ENCODE assay signal across 15 cellular contexts in the genomic region with DNA sequence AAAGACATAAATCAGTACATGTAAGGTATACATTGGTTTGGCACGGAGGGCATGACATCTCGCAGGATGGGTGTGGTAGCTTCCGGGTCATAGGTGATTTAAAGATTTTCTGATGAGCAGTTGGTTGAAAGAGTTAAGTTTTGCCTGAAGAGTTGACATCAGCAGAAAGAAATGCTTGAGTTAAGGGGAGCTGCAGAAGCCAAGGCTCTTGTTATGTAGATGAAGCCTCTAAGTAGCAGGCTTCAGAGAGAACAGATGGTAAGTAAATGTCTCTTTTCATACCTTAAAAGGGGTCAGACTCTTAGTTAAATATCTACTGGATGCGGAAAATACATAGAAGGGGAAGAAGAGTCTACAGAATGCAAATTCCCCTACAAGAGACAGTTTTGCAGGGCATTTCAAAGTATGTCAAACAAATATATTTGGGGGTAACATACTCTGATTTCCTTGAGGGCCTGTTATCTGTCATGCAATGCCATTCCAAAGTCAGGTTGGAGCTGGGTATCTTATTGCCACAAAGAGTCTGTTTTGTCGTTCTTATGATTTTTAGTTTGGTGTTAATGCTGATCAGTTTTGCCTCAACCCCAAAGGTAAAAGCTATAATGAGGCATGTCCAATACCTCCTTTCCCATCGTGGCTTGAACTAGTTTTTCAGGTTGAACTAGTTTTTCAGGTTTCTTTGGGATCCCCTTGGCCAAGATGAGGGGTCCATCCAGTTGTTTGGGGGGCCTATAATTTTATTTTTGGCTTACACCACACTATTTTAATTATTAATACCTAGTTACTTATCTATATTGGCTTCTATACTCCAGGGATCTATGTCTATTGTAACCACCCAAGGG.
DNase-seq lines count a peak whose midpoint lies in the region; ATAC-seq and TF ChIP-seq lines count a peak whose summit lies in the region.
"Had no signal": no experiment of that assay in that cellular context is flagged by ENCODE, and none has a peak within 500 bp of the region (broad histone marks: within the 10 kb centered on the region; RNA-seq: fewer than 3 reads in every experiment).

No MANE protein-coding gene starts in this region.

- H3K4me3 ChIP-seq in Caco-2 (ENCODE audit: low read depth, low read length) (no peak overlapping the region), HUES64 (ENCODE audit: low read length) (no peak overlapping the region), choroid plexus epithelial cell (ENCODE audit: low read depth, low read length) (no peak overlapping the region), iPS-18a (ENCODE audit: low read length) (no peak overlapping the region)

- H3K36me3 Mint-ChIP-seq in Caco-2 (ENCODE audit: insufficient read depth, unreplicated experiment): no peaks in the 10 kb centered on the region

- DNase-seq in Caco-2 (no peak), choroid plexus epithelial cell (ENCODE audit: low read depth) (peak; percentile 17), HK-2 (ENCODE audit: unreplicated experiment) (no peak), kidney glomerular epithelial cell (lab: John Stamatoyannopoulos, UW) (no peak), cerebellar cortex (ENCODE audit: low spot score) (no peak)
- DNase-seq: C1 segment of cervical spinal cord, COR-L47, DMS79, GDM1, Kasumi-1, NCI-H1417, NCI-H1930 had no signal

- H3K9ac ChIP-seq in HUES64 (ENCODE audit: low read depth, low read length): no peak overlapping the region
- H3K9ac ChIP-seq in iPS-18a (ENCODE audit: low read length): no peak overlapping the region

- H3K27me3 ChIP-seq in Caco-2 (replicated peaks; ENCODE audit: control insufficient read depth, insufficient read depth, low read length) (no peaks in the 10 kb centered on the region), HUES64 (ENCODE audit: insufficient read depth, low read length) (no peaks in the 10 kb centered on the region), iPS-18a (ENCODE audit: control insufficient read depth, insufficient read depth, low read length) (no peaks in the 10 kb centered on the region)

- no peaks in the 10 kb centered on the region for H3K27me3 Mint-ChIP-seq in Caco-2 (ENCODE audit: insufficient read depth, unreplicated experiment)

- H3K4me1 Mint-ChIP-seq in Caco-2 (ENCODE audit: low read depth, unreplicated experiment): no peaks in the 10 kb centered on the region

- no peak for TF ChIP-seq CTCF in Caco-2 (IDR thresholded peaks at IDR 0.05; ENCODE audit: insufficient read depth in 1 of 2, low read depth in 1 of 2, low read length in 1 of 2, severe bottlenecking in 1 of 2, unreplicated experiment in 1 of 2)
- TF ChIP-seq CTCF in choroid plexus epithelial cell (conservative IDR thresholded peaks at IDR 0.05; ENCODE audit: low read depth, low read length): no peak

- H3K9me3 ChIP-seq in Caco-2: peaks cover 13% of the 10 kb centered on the region; the same call in 1 of the 2 replicates
- H3K9me3 ChIP-seq in HUES64 (ENCODE audit: insufficient read depth, low read depth, low read length): peaks cover 10% of the 10 kb centered on the region
- no peaks in the 10 kb centered on the region for H3K9me3 ChIP-seq in iPS-18a (ENCODE audit: control insufficient read depth, low read depth, low read length)

- H3K36me3 ChIP-seq in Caco-2 (ENCODE audit: control insufficient read depth, insufficient read depth, low read length) (no peaks in the 10 kb centered on the region), HUES64 (ENCODE audit: insufficient read depth, low read length) (no peaks in the 10 kb centered on the region), iPS-18a (ENCODE audit: control insufficient read depth, low read depth, low read length) (no peaks in the 10 kb centered on the region)

- peak overlapping the region; percentile 20 for H3K27ac Mint-ChIP-seq in Caco-2 (ENCODE audit: unreplicated experiment)

- no peak overlapping the region for H3K4me3 Mint-ChIP-seq in Caco-2 (ENCODE audit: unreplicated experiment)

- POLR2A ChIA-PET in Caco-2 (lab: Charles Lee): no interaction called here

- no peak for ATAC-seq in GM19455 (IDR thresholded peaks at IDR 0.05; ENCODE audit: unreplicated experiment)

- H3K9me3 Mint-ChIP-seq in Caco-2 (ENCODE audit: unreplicated experiment): peaks cover 25% of the 10 kb centered on the region

- peaks cover 27% of the 10 kb centered on the region for H3K4me1 ChIP-seq in Caco-2
- peaks cover 15% of the 10 kb centered on the region; the same call in 1 of the 2 replicates for H3K4me1 ChIP-seq in HUES64 (ENCODE audit: insufficient read depth, low read length)
- H3K4me1 ChIP-seq in iPS-18a (ENCODE audit: control insufficient read depth, low read depth, low read length): peaks cover 12% of the 10 kb centered on the region

- 74% methylated on average over 5 of the region's 6 CpGs for WGBS in HUES64

- BruUV-seq in Caco-2 (replicated peaks; lab: Mats Ljungman, UMichigan): no TSS peak

- CTCF ChIA-PET in Caco-2 (lab: Charles Lee): no interaction called here

- intact Hi-C loops in Caco-2 (cut with micrococcal nuclease; ENCODE audit: unreplicated experiment): no loop called here

- peak overlapping the region; percentile 82 for H3K27ac ChIP-seq in HUES64 (ENCODE audit: low read depth, low read length)
- H3K27ac ChIP-seq in iPS-18a (ENCODE audit: low read length): peak overlapping the region; percentile 20
